Comparison of ENCODE assay signal across 10 cellular contexts in genomic region chr10:15313844-15314243, GRCh38. TPM values are rescaled to one million over a fixed set of nuclear protein-coding genes. Genes with fewer than 3 reads are reported as not detected.
DNase-seq lines count a peak whose midpoint lies in the region; ATAC-seq and TF ChIP-seq lines count a peak whose summit lies in the region.
"Had no signal": no experiment of that assay in that cellular context is flagged by ENCODE, and none has a peak within 500 bp of the region (broad histone marks: within the 10 kb centered on the region; RNA-seq: fewer than 3 reads in every experiment).

No MANE protein-coding gene starts in this region.

- no peaks in the 10 kb centered on the region; a peak in 1 of 22 replicates for H3K9me3 ChIP-seq in BLaER1 treated with 17β-estradiol and CSF1 and Interleukin-3, amounts not matched to agents 10 nM and 100 nM (replicated peaks in 1 of 11)
- no peaks in the 10 kb centered on the region for H3K9me3 ChIP-seq in neuronal stem cell (replicated peaks in 1 of 2; ENCODE audit: control insufficient read depth in 2 of 2, insufficient read depth in 1 of 2, low read depth in 1 of 2, low read length in 2 of 2)
- no peaks in the 10 kb centered on the region for H3K9me3 ChIP-seq in vagina

- peaks cover 0 to 20% (median 0%) of the 10 kb centered on the region in 11 experiments; a peak in 2 of 22 replicates for H4K20me1 ChIP-seq in BLaER1 treated with 17β-estradiol and CSF1 and Interleukin-3, amounts not matched to agents 10 nM and 100 nM

- intact Hi-C loops in left ventricle myocardium superior (cut with micrococcal nuclease) (no loop called here), vagina (cut with DNase I) (no loop called here)

- peaks cover 2% of the 10 kb centered on the region for H3K79me1 ChIP-seq in neuronal stem cell (ENCODE audit: low read depth, low read length)

- no peak overlapping the region for H2BK15ac ChIP-seq in neuronal stem cell (ENCODE audit: low read length)

- no peak overlapping the region for H4K8ac ChIP-seq in neuronal stem cell (ENCODE audit: low read depth, low read length)

- no peak overlapping the region; a peak in 1 of 22 replicates for H3K27ac ChIP-seq in BLaER1 treated with 17β-estradiol and CSF1 and Interleukin-3, amounts not matched to agents 10 nM and 100 nM
- H3K27ac ChIP-seq in neuronal stem cell (replicated peaks; ENCODE audit: low read length), result no peak overlapping the region
- H3K27ac ChIP-seq in vagina, result no peak overlapping the region

- H2BK120ac ChIP-seq in neuronal stem cell (ENCODE audit: low read depth, low read length), result no peak overlapping the region

- ATAC-seq in left ventricle myocardium superior (peak; percentile 85), GM21367 (IDR thresholded peaks at IDR 0.05; ENCODE audit: unreplicated experiment) (no peak), GM21717 (IDR thresholded peaks at IDR 0.05; ENCODE audit: unreplicated experiment) (no peak)
- ATAC-seq: Panc1 had no signal

- no peak for TF ChIP-seq POLR2A in vagina (IDR thresholded peaks at IDR 0.05)

- no peak overlapping the region for H3K4ac ChIP-seq in neuronal stem cell (ENCODE audit: low read length)

- H3K18ac ChIP-seq in neuronal stem cell (ENCODE audit: low read length), result no peak overlapping the region

- peak overlapping the region in 10 of 11 experiments; percentile 16 to 47 (median 37); a peak in 15 of 22 replicates for H3K4me2 ChIP-seq in BLaER1 treated with 17β-estradiol and CSF1 and Interleukin-3, amounts not matched to agents 10 nM and 100 nM
- H3K4me2 ChIP-seq in neuronal stem cell (ENCODE audit: insufficient read depth, low read length, poor library complexity, severe bottlenecking), result no peak overlapping the region

- peak in 41 of 58 donors; percentile 11 to 86 (median 49) for DNase-seq in anterior cingulate cortex (lab: John Stamatoyannopoulos, UW)
- peak; percentile 56 for DNase-seq in left ventricle myocardium superior
- DNase-seq in neuronal stem cell (ENCODE audit: low spot score), result no peak
- no peak for DNase-seq in vagina (ENCODE audit: extremely low spot score in 2 of 2)
- no peak for DNase-seq in D341Med (ENCODE audit: low spot score)
- DNase-seq: activated naive CD8-positive, alpha-beta T cell treated with anti-CD3 and anti-CD28 coated beads, Interleukin-2, amount 10 ng/mL, durations not matched to agents 7 days and 5 days had no signal

- peaks cover 4 to 14% (median 9%) of the 10 kb centered on the region in 10 experiments; a peak in 14 of 20 replicates for H3K4me1 ChIP-seq in BLaER1 treated with 17β-estradiol and CSF1 and Interleukin-3, amounts not matched to agents 10 nM and 100 nM
- H3K4me1 ChIP-seq in neuronal stem cell (ENCODE audit: control insufficient read depth in 2 of 2, insufficient read depth in 1 of 2, low read depth in 1 of 2, low read length in 2 of 2) (peaks cover 11 to 14% of the 10 kb centered on the region in 2 donors), vagina (no peaks in the 10 kb centered on the region)

- H3K27me3 ChIP-seq in BLaER1 treated with 17β-estradiol and CSF1 and Interleukin-3, amounts not matched to agents 10 nM and 100 nM, result no peaks in the 10 kb centered on the region
- H3K27me3 ChIP-seq in neuronal stem cell (ENCODE audit: control insufficient read depth in 3 of 3, insufficient read depth in 3 of 3, low read depth in 1 of 3, low read length in 3 of 3) (no peaks in the 10 kb centered on the region), vagina (no peaks in the 10 kb centered on the region)

- no peak overlapping the region for H4K91ac ChIP-seq in neuronal stem cell (ENCODE audit: low read depth, low read length, poor library complexity)

- H2BK12ac ChIP-seq in neuronal stem cell (ENCODE audit: low read length), result no peak overlapping the region

- H2AFZ ChIP-seq in neuronal stem cell (ENCODE audit: low read length), result peak overlapping the region; percentile 36

- H3K36me3 ChIP-seq in BLaER1 treated with 17β-estradiol and CSF1 and Interleukin-3, amounts not matched to agents 10 nM and 100 nM, result peaks cover 0 to 38% (median 0%) of the 10 kb centered on the region in 11 experiments; a peak in 9 of 22 replicates
- H3K36me3 ChIP-seq in neuronal stem cell (replicated peaks in 1 of 2; ENCODE audit: control insufficient read depth in 2 of 2, insufficient read depth in 2 of 2, low read length in 2 of 2), result peaks cover 0 to 5% of the 10 kb centered on the region in 2 donors
- no peaks in the 10 kb centered on the region for H3K36me3 ChIP-seq in vagina

- no peak overlapping the region for H3K4me3 ChIP-seq in BLaER1 treated with 17β-estradiol and CSF1 and Interleukin-3, amounts not matched to agents 10 nM and 100 nM
- H3K4me3 ChIP-seq in neuronal stem cell (ENCODE audit: low read length in 2 of 2), result no peak overlapping the region
- no peak overlapping the region for H3K4me3 ChIP-seq in vagina

- no peak for TF ChIP-seq CTCF in vagina (IDR thresholded peaks at IDR 0.05)

- no peak overlapping the region for H3K9ac ChIP-seq in BLaER1 treated with 17β-estradiol and CSF1 and Interleukin-3, amounts not matched to agents 10 nM and 100 nM
- no peak overlapping the region for H3K9ac ChIP-seq in neuronal stem cell (ENCODE audit: low read depth, low read length, poor library complexity)

- no peak overlapping the region for H3K23ac ChIP-seq in neuronal stem cell (ENCODE audit: low read depth, low read length, poor library complexity)

- H2BK5ac ChIP-seq in neuronal stem cell (ENCODE audit: low read length), result no peak overlapping the region

- H3K14ac ChIP-seq in neuronal stem cell (ENCODE audit: low read length), result no peak overlapping the region

- H2AK5ac ChIP-seq in neuronal stem cell (ENCODE audit: low read depth, low read length), result no peak overlapping the region

- no CpG with 5 or more reads among the region's 13 CpGs for WGBS in neuronal stem cell (ENCODE audit: extremely low coverage in 2 of 2, insufficient read length in 2 of 2, insufficient replicate concordance in 1 of 2), 2 donors

RNA-seq across cellular contexts. Expression of gene FAM171A1, which starts 57.2 kb away (rescaled TPM):
- 11.6 TPM for total RNA-seq in left ventricle myocardium superior
- 43.4 TPM for polyA plus RNA-seq in neuronal stem cell (2013, experiment 1 of 2)
- 42.7 TPM for polyA plus RNA-seq in neuronal stem cell (2013, experiment 2 of 2)
- total RNA-seq in vagina, result 8.6 TPM

Comparison
In these comparisons a context has a peak if more than half of its experiments do, and no peak if none do; other contexts are left out.
1. DNase-seq: peak in anterior cingulate cortex (41 of 58) and left ventricle myocardium superior (single experiment); none in neuronal stem cell (single experiment), vagina (0 of 2) and D341Med (single experiment).